ENCODE assay signal across 14 cellular contexts in the genomic region with DNA sequence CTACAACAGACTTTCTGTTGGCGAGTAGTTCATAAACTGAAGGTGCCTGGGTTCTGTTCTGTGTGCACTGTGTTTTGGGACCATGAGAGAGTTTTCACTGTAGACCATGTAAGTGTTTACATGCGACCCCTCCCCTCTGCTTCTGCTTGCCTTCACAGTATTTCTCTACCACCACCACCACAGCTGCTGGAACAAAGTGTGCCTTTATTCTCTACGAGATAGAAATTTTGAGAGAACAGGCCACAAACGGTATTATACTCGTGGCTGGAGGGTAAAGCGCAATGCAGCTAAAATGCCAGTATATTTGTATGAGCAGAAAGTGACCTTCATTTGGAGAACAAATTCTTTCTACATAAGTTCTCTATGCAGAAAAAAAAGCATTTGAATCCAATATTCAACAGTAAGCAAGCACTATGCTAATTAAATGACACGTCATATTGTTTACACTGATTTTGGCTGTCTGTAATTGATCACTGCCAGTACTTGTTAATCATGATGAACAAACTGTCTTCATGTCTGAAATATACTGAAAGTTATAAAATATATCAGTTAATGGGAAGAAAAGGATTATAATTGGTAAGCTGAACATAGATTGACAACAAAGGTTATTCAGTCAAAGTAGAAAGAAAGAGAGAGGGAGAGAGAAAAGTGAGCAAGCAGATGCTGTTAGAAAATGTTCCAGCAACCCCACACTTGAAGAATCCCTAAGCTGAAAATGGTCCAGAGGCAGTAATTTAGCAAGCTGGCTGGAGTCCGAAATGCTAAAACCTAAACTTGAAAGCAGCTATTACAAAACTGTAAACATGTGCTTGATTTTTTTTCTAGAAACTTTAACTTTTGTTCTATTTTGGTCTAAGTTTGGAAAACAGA. TPM values are rescaled to one million over a fixed set of nuclear protein-coding genes. Genes with fewer than 3 reads are reported as not detected.
A peak's percentile ranks its signal among the peaks of the same experiment; 100 is the strongest.
DNase-seq lines count a peak whose midpoint lies in the region; FAIRE-seq and TF ChIP-seq lines count a peak whose summit lies in the region.
"Had no signal": no experiment of that assay in that cellular context is flagged by ENCODE, and none has a peak within 500 bp of the region (broad histone marks: within the 10 kb centered on the region; RNA-seq: fewer than 3 reads in every experiment).

No MANE protein-coding gene starts in this region.

- peak; percentile 43 for DNase-seq in NCI-H82 (lab: John Stamatoyannopoulos, UW)
- no peak for DNase-seq in NCI-H82 treated with DMSO at 0.1 percent for 48 hours (lab: John Stamatoyannopoulos, UW; ENCODE audit: unreplicated experiment)
- peak; percentile 19 for DNase-seq in astrocyte of the cerebellum (ENCODE audit: low read depth)
- DNase-seq in iris pigment epithelial cell (ENCODE audit: low read depth): peak; percentile 40
- no peak for DNase-seq in stomach
- no peak for DNase-seq in SK-N-DZ (ENCODE audit: low spot score)
- DNase-seq in RPMI8226: no peak
- no peak for DNase-seq in kidney
- DNase-seq: T-helper 9 cell had no signal

- FAIRE-seq in kidney (lab: Jason Lieb, UNC): no peak
- FAIRE-seq: K562 had no signal

- intact Hi-C loops in stomach (cut with DNase I; ENCODE audit: low total_unique reads): no loop called here
- intact Hi-C loops in kidney (cut with DNase I): no loop called here

- H3K9me3 ChIP-seq in stomach: no peaks in the 10 kb centered on the region
- H3K9me3 ChIP-seq in kidney (ENCODE audit: control insufficient read depth in 1 of 2, low read length in 2 of 2): no peaks in the 10 kb centered on the region

- in situ Hi-C loops in astrocyte of the cerebellum (cut with HindIII; ENCODE audit: low sequenced_read_pairs): loop anchor here (25.0 kb wide), 1 partner anchor 335 kb away; no protein-coding TSS in a partner anchor

- TF ChIP-seq CTCF in astrocyte of the cerebellum (IDR thresholded peaks at IDR 0.05; ENCODE audit: low read depth, low read length, missing control alignments) (no peak), stomach (IDR thresholded peaks at IDR 0.05) (no peak), kidney (IDR thresholded peaks at IDR 0.05; ENCODE audit: borderline replicate concordance, extremely low read depth, insufficient read depth) (no peak)

- peaks cover 0 to 3% (median 0%) of the 10 kb centered on the region in 4 donors for H3K36me3 ChIP-seq in stomach
- peaks cover 0 to 2% of the 10 kb centered on the region in 2 donors for H3K36me3 ChIP-seq in kidney (ENCODE audit: control insufficient read depth in 1 of 2, insufficient read depth in 2 of 2, low read length in 2 of 2)

- H3K9ac ChIP-seq in kidney (ENCODE audit: low read length in 2 of 2): no peak overlapping the region

- H3K4me1 ChIP-seq in stomach (peaks cover 0 to 64% (median 32%) of the 10 kb centered on the region in 4 donors), kidney (ENCODE audit: control insufficient read depth in 1 of 2, insufficient read depth in 1 of 2, low read depth in 1 of 2, low read length in 2 of 2) (no peaks in the 10 kb centered on the region)

- H3K4me3 ChIP-seq in astrocyte of the cerebellum (ENCODE audit: low read depth, low read length) (no peak overlapping the region), stomach (no peak overlapping the region), kidney (ENCODE audit: low read length in 2 of 2) (no peak overlapping the region)
- H3K4me3 ChIP-seq: K562 had no signal

- no peak for TF ChIP-seq EP300 in stomach (IDR thresholded peaks at IDR 0.05)

- 63 to 81% (median 77%) methylated on average over 8 of the region's 8 CpGs for WGBS in stomach, 5 donors

- TF ChIP-seq POLR2A in stomach (IDR thresholded peaks at IDR 0.05): no peak

- no peaks in the 10 kb centered on the region for H3K27me3 ChIP-seq in stomach

- H3K27ac ChIP-seq in stomach (peak overlapping the region in 4 of 5 donors; percentile 9 to 59 (median 54)), kidney (ENCODE audit: low read depth in 2 of 2, low read length in 2 of 2) (no peak overlapping the region)
- H3K27ac ChIP-seq: 22Rv1 had no signal

RNA-seq across cellular contexts. Expression of gene CLDN20, which starts 8.8 kb away (rescaled TPM):
- total RNA-seq in stomach (not detected), kidney (not detected)
- polyA plus RNA-seq in stomach (not detected), kidney (ENCODE audit: insufficient read depth, low read depth, low replicate concordance) (0.77 TPM)
- polyA plus RNA-seq in SK-N-DZ (2014; cell fraction: cytosol; rRNA removed): not detected in 2 replicates
- polyA plus RNA-seq in SK-N-DZ (2014; cell fraction: nucleus; rRNA removed): not detected in 2 replicates
- total RNA-seq: activated T-helper 1 cell treated with anti-CD3 and anti-CD28 coated beads, Interleukin-12 subunit alpha, Interleukin-12 subunit beta, Interleukin-2, Interleukin-4 antibody, amounts not matched to agents 30 ng/mL and 10 ng/mL and 1 ng/mL, durations not matched to agents 14 hours and 24 hours and 36 hours; Daoy; K562; NCI-H460 had no signal
- polyA plus RNA-seq: K562 had no signal

RNA-seq across cellular contexts. Expression of gene TFB1M, which starts 41.7 kb away (rescaled TPM):
- total RNA-seq in stomach (10 to 100 TPM in 3 of 5 donors, 1 to 10 TPM in 2; 5.4 to 37.9 (median 13.4) TPM), kidney (28.1 TPM)
- polyA plus RNA-seq in stomach (10 to 100 TPM; 13.1 to 24.1 (median 14.1) TPM), kidney (ENCODE audit: insufficient read depth, low read depth, low replicate concordance) (16.3 TPM)
- polyA plus RNA-seq in SK-N-DZ (2014; cell fraction: cytosol; rRNA removed): 13.4 and 19.8 TPM in 2 replicates
- 17.3 and 50.9 TPM in 2 replicates for polyA plus RNA-seq in SK-N-DZ (2014; cell fraction: nucleus; rRNA removed)

Comparison
In these comparisons a context has a peak if more than half of its experiments do, and no peak if none do; other contexts are left out.
1. DNase-seq: peak in NCI-H82 (single experiment), astrocyte of the cerebellum (single experiment) and iris pigment epithelial cell (single experiment); none in NCI-H82 treated with DMSO at 0.1 percent for 48 hours (single experiment), stomach (single experiment), SK-N-DZ (single experiment), RPMI8226 (single experiment) and kidney (single experiment).
2. H3K27ac ChIP-seq: peak in stomach (4 of 5); none in kidney (0 of 2).